21 cellular contexts compared by ENCODE assay signal in genomic region chr6:34332255-34333198, GRCh38. TPM values are rescaled to one million over a fixed set of nuclear protein-coding genes. Genes with fewer than 3 reads are reported as not detected.
DNase-seq lines count a peak whose midpoint lies in the region; ATAC-seq and TF ChIP-seq lines count a peak whose summit lies in the region.
"Had no signal": no experiment of that assay in that cellular context is flagged by ENCODE, and none has a peak within 500 bp of the region (broad histone marks: within the 10 kb centered on the region; RNA-seq: fewer than 3 reads in every experiment).

No MANE protein-coding gene starts in this region.

- TF ChIP-seq CTCF in HL-60 (IDR thresholded peaks at IDR 0.05; ENCODE audit: insufficient read depth, low read length) (no peak), PC-9 (conservative IDR thresholded peaks at IDR 0.05) (no peak), left lung (IDR thresholded peaks at IDR 0.05) (no peak)

- CTCF ChIA-PET in PC-9 (lab: Charles Lee) = no interaction called here

- H3K36me3 ChIP-seq in BLaER1 treated with 17β-estradiol and CSF1 and Interleukin-3, amounts not matched to agents 10 nM and 100 nM = peaks cover 30 to 86% (median 67%) of the 10 kb centered on the region in 11 experiments
- H3K36me3 ChIP-seq in PC-9 (ENCODE audit: low read depth) (no peaks in the 10 kb centered on the region; the same call in 1 of the 2 replicates), left lung (peaks cover 0 to 4% of the 10 kb centered on the region in 2 donors)
- H3K36me3 ChIP-seq: breast epithelium had no signal

- H3K27me3 ChIP-seq in BLaER1 treated with 17β-estradiol and CSF1 and Interleukin-3, amounts not matched to agents 10 nM and 100 nM = no peaks in the 10 kb centered on the region
- H3K27me3 ChIP-seq in HL-60 (ENCODE audit: insufficient read depth, poor library complexity, severe bottlenecking) (no peaks in the 10 kb centered on the region), PC-9 (ENCODE audit: insufficient read depth, low read depth) (no peaks in the 10 kb centered on the region), left lung (no peaks in the 10 kb centered on the region)
- H3K27me3 ChIP-seq: breast epithelium had no signal

- no TSS peak for BruUV-seq in PC-9 (replicated peaks; lab: Mats Ljungman, UMichigan)

- peaks cover 1% of the 10 kb centered on the region; the same call in 1 of the 2 replicates for H3K79me2 ChIP-seq in PC-9 (ENCODE audit: low read depth)

- H3K4me3 Mint-ChIP-seq in activated T-cell treated with anti-CD3 and anti-CD28 coated beads, Interleukin-2, amount 50 U/mL, for 24 hours = no peak overlapping the region
- H3K4me3 Mint-ChIP-seq in activated T-cell treated with anti-CD3 and anti-CD28 coated beads, Interleukin-2, amount 50 U/mL, for 4 hours = no peak overlapping the region
- H3K4me3 Mint-ChIP-seq: activated CD8-positive, alpha-beta T cell treated with anti-CD3 and anti-CD28 coated beads, Interleukin-2, amount 10 ng/mL, durations not matched to agents 7 days and 5 days; HFFc6 had no signal

- no peak overlapping the region for H2AFZ ChIP-seq in PC-9

- no peak overlapping the region for H3K4me3 ChIP-seq in BLaER1 treated with 17β-estradiol and CSF1 and Interleukin-3, amounts not matched to agents 10 nM and 100 nM
- H3K4me3 ChIP-seq in HL-60 (replicated peaks; ENCODE audit: insufficient read depth, low read length) (no peak overlapping the region), PC-9 (no peak overlapping the region), left lung (no peak overlapping the region)
- H3K4me3 ChIP-seq: breast epithelium had no signal

- peak overlapping the region; percentile 55 to 92 (median 68) for H3K4me2 ChIP-seq in BLaER1 treated with 17β-estradiol and CSF1 and Interleukin-3, amounts not matched to agents 10 nM and 100 nM
- no peak overlapping the region for H3K4me2 ChIP-seq in PC-9

- H3K27me3 Mint-ChIP-seq in activated T-cell treated with anti-CD3 and anti-CD28 coated beads, Interleukin-2, amount 50 U/mL, for 24 hours = no peaks in the 10 kb centered on the region
- no peaks in the 10 kb centered on the region for H3K27me3 Mint-ChIP-seq in activated T-cell treated with anti-CD3 and anti-CD28 coated beads, Interleukin-2, amount 50 U/mL, for 4 hours (ENCODE audit: low read depth)

- peaks cover 18% of the 10 kb centered on the region for H3K4me1 Mint-ChIP-seq in activated T-cell treated with anti-CD3 and anti-CD28 coated beads, Interleukin-2, amount 50 U/mL, for 24 hours (ENCODE audit: low read depth)
- peaks cover 10% of the 10 kb centered on the region for H3K4me1 Mint-ChIP-seq in activated T-cell treated with anti-CD3 and anti-CD28 coated beads, Interleukin-2, amount 50 U/mL, for 4 hours (ENCODE audit: low read depth)

- peaks cover 45 to 58% (median 50%) of the 10 kb centered on the region in 10 experiments for H3K4me1 ChIP-seq in BLaER1 treated with 17β-estradiol and CSF1 and Interleukin-3, amounts not matched to agents 10 nM and 100 nM
- H3K4me1 ChIP-seq in PC-9 (replicated peaks; ENCODE audit: insufficient read depth) = peaks cover 10% of the 10 kb centered on the region
- H3K4me1 ChIP-seq in left lung = peaks cover 8 to 41% of the 10 kb centered on the region in 2 donors
- H3K4me1 ChIP-seq: breast epithelium had no signal

- DNase-seq in HL-60 (ENCODE audit: low read depth in 1 of 2, low spot score in 1 of 2) (peak; percentile 65 to 79), PC-9 (no peak), left lung (no peak), T-helper 9 cell (no peak)
- no peak for DNase-seq in activated T-cell treated with anti-CD3 and anti-CD28 coated beads, Interleukin-2, amount 50 U/mL, for 24 hours
- no peak for DNase-seq in activated T-cell treated with anti-CD3 and anti-CD28 coated beads, Interleukin-2, amount 50 U/mL, for 4 hours
- DNase-seq: activated CD8-positive, alpha-beta T cell treated with anti-CD3 and anti-CD28 coated beads, Interleukin-2, amount 10 ng/mL, durations not matched to agents 7 days and 5 days; activated naive CD4-positive, alpha-beta T cell treated with Interleukin-2 at 50 U/mL for 16 hours; DMS153; effector memory CD4-positive, alpha-beta T cell; HFFc6; mesendoderm; NCI-H1048; NCI-H2227 treated with DMSO at 0.1 percent for 48 hours; occipital lobe; small intestine; T1000 had no signal

- peaks cover 28 to 65% (median 46%) of the 10 kb centered on the region in 11 experiments; a peak in 21 of 22 replicates for H4K20me1 ChIP-seq in BLaER1 treated with 17β-estradiol and CSF1 and Interleukin-3, amounts not matched to agents 10 nM and 100 nM
- no peaks in the 10 kb centered on the region for H4K20me1 ChIP-seq in PC-9 (ENCODE audit: insufficient read depth)

- H3K27ac Mint-ChIP-seq in activated T-cell treated with anti-CD3 and anti-CD28 coated beads, Interleukin-2, amount 50 U/mL, for 24 hours = no peak overlapping the region
- H3K27ac Mint-ChIP-seq: activated CD8-positive, alpha-beta T cell treated with anti-CD3 and anti-CD28 coated beads, Interleukin-2, amount 10 ng/mL, durations not matched to agents 7 days and 5 days; HFFc6 had no signal

- H3K9me3 ChIP-seq in BLaER1 treated with 17β-estradiol and CSF1 and Interleukin-3, amounts not matched to agents 10 nM and 100 nM (replicated peaks in 1 of 11) = peaks cover 0 to 13% (median 5%) of the 10 kb centered on the region in 11 experiments; a peak in 7 of 22 replicates
- no peaks in the 10 kb centered on the region for H3K9me3 ChIP-seq in PC-9 (ENCODE audit: insufficient read depth, low read depth)
- H3K9me3 ChIP-seq in left lung = no peaks in the 10 kb centered on the region
- H3K9me3 ChIP-seq: breast epithelium had no signal

- H3K9me3 Mint-ChIP-seq in activated T-cell treated with anti-CD3 and anti-CD28 coated beads, Interleukin-2, amount 50 U/mL, for 24 hours = no peaks in the 10 kb centered on the region
- no peaks in the 10 kb centered on the region for H3K9me3 Mint-ChIP-seq in activated T-cell treated with anti-CD3 and anti-CD28 coated beads, Interleukin-2, amount 50 U/mL, for 4 hours
- H3K9me3 Mint-ChIP-seq: HFFc6 had no signal

- H3K9me2 ChIP-seq in PC-9 (ENCODE audit: insufficient read depth) = no peaks in the 10 kb centered on the region

- peak overlapping the region in 8 of 11 experiments; percentile 3 to 55 (median 42); a peak in 14 of 22 replicates for H3K27ac ChIP-seq in BLaER1 treated with 17β-estradiol and CSF1 and Interleukin-3, amounts not matched to agents 10 nM and 100 nM
- H3K27ac ChIP-seq in HL-60 (replicated peaks) (peak overlapping the region; percentile 37), PC-9 (0 out of 2 replicates have a peak overlapping the region, but pooled peaks have one; percentile 5), left lung (peak overlapping the region in 1 of 2 donors; percentile 66)
- H3K27ac ChIP-seq: breast epithelium had no signal

- peaks cover 13% of the 10 kb centered on the region; the same call in 1 of the 2 replicates for H3F3A ChIP-seq in PC-9 (ENCODE audit: insufficient read depth, low read depth)

- peak; percentile 60 for ATAC-seq in left lung
- no peak for ATAC-seq in activated CD4-positive, CD25-positive, alpha-beta regulatory T cell treated with anti-CD3 and anti-CD28 coated beads, Interleukin-2, amount 50 U/mL, for 24 hours
- no peak for ATAC-seq in activated T-cell treated with anti-CD3 and anti-CD28 coated beads, Interleukin-2, amount 50 U/mL, for 4 hours
- ATAC-seq: activated CD8-positive, alpha-beta T cell treated with anti-CD3 and anti-CD28 coated beads, Interleukin-2, amount 10 ng/mL, durations not matched to agents 7 days and 5 days; Panc1 had no signal

- intact Hi-C loops in PC-9 (cut with micrococcal nuclease; ENCODE audit: unreplicated experiment) (no loop called here), left lung (cut with DNase I) (no loop called here)

- H3K36me3 Mint-ChIP-seq in activated T-cell treated with anti-CD3 and anti-CD28 coated beads, Interleukin-2, amount 50 U/mL, for 24 hours (ENCODE audit: low read depth) = peaks cover 59% of the 10 kb centered on the region
- H3K36me3 Mint-ChIP-seq in activated T-cell treated with anti-CD3 and anti-CD28 coated beads, Interleukin-2, amount 50 U/mL, for 4 hours (ENCODE audit: insufficient read depth) = peaks cover 18% of the 10 kb centered on the region

- POLR2A ChIA-PET in PC-9 (lab: Charles Lee; ENCODE audit: unreplicated experiment) = interaction anchor here (0.7 kb wide), 1 partner anchor 27 kb away, joined by 5 read pairs; no protein-coding TSS in a partner anchor

- H3K9ac ChIP-seq in BLaER1 treated with 17β-estradiol and CSF1 and Interleukin-3, amounts not matched to agents 10 nM and 100 nM = peak overlapping the region in 6 of 11 experiments; percentile 5 to 40 (median 26); a peak in 6 of 22 replicates

RNA-seq across cellular contexts. Expression of gene NUDT3, which starts 59.9 kb away (rescaled TPM):
- total RNA-seq in PC-9 (2021) (16.8 and 19.1 TPM in 2 replicates), left lung (10 to 100 TPM; 21.1 to 27.9 TPM)
- total RNA-seq in activated T-cell treated with anti-CD3 and anti-CD28 coated beads, Interleukin-2, amount 50 U/mL, for 4 hours = 10 to 100 TPM; 26.1 to 28.1 (median 26.2) TPM

Comparison
In these comparisons a context has a peak if more than half of its experiments do, and no peak if none do; other contexts are left out.
1. DNase-seq: peak in HL-60 (2 of 2); none in PC-9 (0 of 2), left lung (0 of 2), activated T-cell treated with anti-CD3 and anti-CD28 coated beads, Interleukin-2, amount 50 U/mL, for 24 hours (single experiment), activated T-cell treated with anti-CD3 and anti-CD28 coated beads, Interleukin-2, amount 50 U/mL, for 4 hours (single experiment) and T-helper 9 cell (single experiment).